8 cellular contexts compared by ENCODE assay signal in the genomic region with DNA sequence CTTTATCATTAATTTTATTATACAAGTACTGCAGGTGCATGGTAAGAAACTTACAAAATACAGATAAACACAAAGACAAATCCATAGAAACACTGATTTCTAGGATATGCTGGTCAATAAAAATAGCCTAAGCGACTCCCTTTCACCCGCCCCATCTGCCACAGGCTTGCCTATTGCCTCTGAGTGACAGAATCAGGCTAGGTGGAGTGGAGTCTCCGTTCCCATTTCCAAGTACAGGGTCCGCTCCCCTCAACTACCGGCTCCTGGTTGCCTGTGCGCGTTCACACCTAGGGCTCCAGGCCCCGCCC. TPM values are rescaled to one million over a fixed set of nuclear protein-coding genes. Genes with fewer than 3 reads are reported as not detected.
DNase-seq lines count a peak whose midpoint lies in the region; ATAC-seq and TF ChIP-seq lines count a peak whose summit lies in the region.

No MANE protein-coding gene starts in this region.

- 0 out of 2 replicates have a peak, but pooled peaks cover 5% of the 10 kb centered on the region for H4K20me1 ChIP-seq in GM23338 (replicated peaks; ENCODE audit: insufficient read depth)

- H3K27me3 Mint-ChIP-seq in GM23338 (ENCODE audit: insufficient read depth, low read depth, poor library complexity) (peaks cover 6% of the 10 kb centered on the region), T-cell (no peaks in the 10 kb centered on the region)

- H3K27ac Mint-ChIP-seq in GM23338: peak overlapping the region; percentile 67; the same call in 1 of the 2 replicates
- H3K27ac Mint-ChIP-seq in T-cell: peak overlapping the region; percentile 93 to 95

- no peak for TF ChIP-seq CTCF in GM23338 (conservative IDR thresholded peaks at IDR 0.05; ENCODE audit: low read depth in 2 of 2)
- TF ChIP-seq CTCF in fibroblast of villous mesenchyme (IDR thresholded peaks at IDR 0.05; ENCODE audit: insufficient read depth, low read depth, low read length): no peak

- H3K27ac ChIP-seq in GM23338 (ENCODE audit: low read depth): peak overlapping the region; percentile 82

- H3K9me3 Mint-ChIP-seq in GM23338 (no peaks in the 10 kb centered on the region; the same call in 2 of the 3 replicates), T-cell (no peaks in the 10 kb centered on the region)

- H3K4me2 ChIP-seq in GM23338: peak overlapping the region; percentile 97

- H2AFZ ChIP-seq in GM23338: no peak overlapping the region

- H3K79me2 ChIP-seq in GM23338 (replicated peaks; ENCODE audit: insufficient read depth): peaks cover 59% of the 10 kb centered on the region

- H3F3A ChIP-seq in GM23338 (replicated peaks; ENCODE audit: low read depth): peaks cover 3% of the 10 kb centered on the region

- H3K36me3 Mint-ChIP-seq in GM23338 (ENCODE audit: low read depth) (peaks cover 13% of the 10 kb centered on the region), T-cell (peaks cover 10% of the 10 kb centered on the region)

- no peak for ATAC-seq in GM23338
- no peak for ATAC-seq in T-cell (replicated peaks in 1 of 4)
- ATAC-seq in GM21619 (IDR thresholded peaks at IDR 0.05; ENCODE audit: unreplicated experiment): no peak
- ATAC-seq in GM21723 (IDR thresholded peaks at IDR 0.05; ENCODE audit: unreplicated experiment): no peak

- H3K4me3 Mint-ChIP-seq in GM23338: peak overlapping the region; percentile 96
- peak overlapping the region; percentile 88 to 98 (median 94) for H3K4me3 Mint-ChIP-seq in T-cell

- no peaks in the 10 kb centered on the region for H3K27me3 ChIP-seq in GM23338 (ENCODE audit: insufficient read depth)

- CTCF ChIA-PET in T-cell (lab: Charles Lee): no interaction called here

- POLR2A ChIA-PET in T-cell (lab: Charles Lee): no interaction called here

- H3K36me3 ChIP-seq in GM23338 (ENCODE audit: insufficient read depth): no peaks in the 10 kb centered on the region

- H3K4me1 Mint-ChIP-seq in GM23338 (peaks cover 24% of the 10 kb centered on the region), T-cell (peaks cover 49 to 62% (median 58%) of the 10 kb centered on the region in 3 donors)

- peaks cover 17% of the 10 kb centered on the region for H3K4me1 ChIP-seq in GM23338 (ENCODE audit: insufficient read depth)

- DNase-seq in GM23338 (ENCODE audit: low spot score) (no peak), T-cell (no peak), fibroblast of villous mesenchyme (ENCODE audit: low read depth) (no peak), skeletal muscle cell (ENCODE audit: low read depth) (no peak), DMS 273 (lab: John Stamatoyannopoulos, UW; ENCODE audit: unreplicated experiment) (no peak)
- no peak for DNase-seq in stimulated activated naive CD4-positive, alpha-beta T cell (lab: John Stamatoyannopoulos, UW)

- H3K9me2 ChIP-seq in GM23338 (ENCODE audit: insufficient read depth): 0 out of 2 replicates have a peak, but pooled peaks cover 3% of the 10 kb centered on the region

- peak overlapping the region; percentile 98 for H3K4me3 ChIP-seq in GM23338
- peak overlapping the region; percentile 97 for H3K4me3 ChIP-seq in fibroblast of villous mesenchyme (ENCODE audit: low read depth, low read length)
- peak overlapping the region; percentile 91 for H3K4me3 ChIP-seq in skeletal muscle cell (ENCODE audit: low read depth, low read length)

TF ChIP-seq in GM23338, 12 proteins besides CTCF, POLR2A, EP300 and RAD21 (continues in another document):
- TF ChIP-seq CREB1 (CRISPR knock-in tag; IDR thresholded peaks at IDR 0.05; ENCODE audit: low read depth) (no peak), NANOG (IDR thresholded peaks at IDR 0.05; ENCODE audit: borderline replicate concordance) (no peak), ZNF114 (CRISPR knock-in tag; IDR thresholded peaks at IDR 0.05) (no peak), ZNF331 (CRISPR knock-in tag; IDR thresholded peaks at IDR 0.05; ENCODE audit: low read depth) (no peak), JUNB (IDR thresholded peaks at IDR 0.05; ENCODE audit: unreplicated experiment) (no peak), STAT1 (IDR thresholded peaks at IDR 0.05; ENCODE audit: unreplicated experiment) (no peak)
- TF ChIP-seq, protein P1, sequence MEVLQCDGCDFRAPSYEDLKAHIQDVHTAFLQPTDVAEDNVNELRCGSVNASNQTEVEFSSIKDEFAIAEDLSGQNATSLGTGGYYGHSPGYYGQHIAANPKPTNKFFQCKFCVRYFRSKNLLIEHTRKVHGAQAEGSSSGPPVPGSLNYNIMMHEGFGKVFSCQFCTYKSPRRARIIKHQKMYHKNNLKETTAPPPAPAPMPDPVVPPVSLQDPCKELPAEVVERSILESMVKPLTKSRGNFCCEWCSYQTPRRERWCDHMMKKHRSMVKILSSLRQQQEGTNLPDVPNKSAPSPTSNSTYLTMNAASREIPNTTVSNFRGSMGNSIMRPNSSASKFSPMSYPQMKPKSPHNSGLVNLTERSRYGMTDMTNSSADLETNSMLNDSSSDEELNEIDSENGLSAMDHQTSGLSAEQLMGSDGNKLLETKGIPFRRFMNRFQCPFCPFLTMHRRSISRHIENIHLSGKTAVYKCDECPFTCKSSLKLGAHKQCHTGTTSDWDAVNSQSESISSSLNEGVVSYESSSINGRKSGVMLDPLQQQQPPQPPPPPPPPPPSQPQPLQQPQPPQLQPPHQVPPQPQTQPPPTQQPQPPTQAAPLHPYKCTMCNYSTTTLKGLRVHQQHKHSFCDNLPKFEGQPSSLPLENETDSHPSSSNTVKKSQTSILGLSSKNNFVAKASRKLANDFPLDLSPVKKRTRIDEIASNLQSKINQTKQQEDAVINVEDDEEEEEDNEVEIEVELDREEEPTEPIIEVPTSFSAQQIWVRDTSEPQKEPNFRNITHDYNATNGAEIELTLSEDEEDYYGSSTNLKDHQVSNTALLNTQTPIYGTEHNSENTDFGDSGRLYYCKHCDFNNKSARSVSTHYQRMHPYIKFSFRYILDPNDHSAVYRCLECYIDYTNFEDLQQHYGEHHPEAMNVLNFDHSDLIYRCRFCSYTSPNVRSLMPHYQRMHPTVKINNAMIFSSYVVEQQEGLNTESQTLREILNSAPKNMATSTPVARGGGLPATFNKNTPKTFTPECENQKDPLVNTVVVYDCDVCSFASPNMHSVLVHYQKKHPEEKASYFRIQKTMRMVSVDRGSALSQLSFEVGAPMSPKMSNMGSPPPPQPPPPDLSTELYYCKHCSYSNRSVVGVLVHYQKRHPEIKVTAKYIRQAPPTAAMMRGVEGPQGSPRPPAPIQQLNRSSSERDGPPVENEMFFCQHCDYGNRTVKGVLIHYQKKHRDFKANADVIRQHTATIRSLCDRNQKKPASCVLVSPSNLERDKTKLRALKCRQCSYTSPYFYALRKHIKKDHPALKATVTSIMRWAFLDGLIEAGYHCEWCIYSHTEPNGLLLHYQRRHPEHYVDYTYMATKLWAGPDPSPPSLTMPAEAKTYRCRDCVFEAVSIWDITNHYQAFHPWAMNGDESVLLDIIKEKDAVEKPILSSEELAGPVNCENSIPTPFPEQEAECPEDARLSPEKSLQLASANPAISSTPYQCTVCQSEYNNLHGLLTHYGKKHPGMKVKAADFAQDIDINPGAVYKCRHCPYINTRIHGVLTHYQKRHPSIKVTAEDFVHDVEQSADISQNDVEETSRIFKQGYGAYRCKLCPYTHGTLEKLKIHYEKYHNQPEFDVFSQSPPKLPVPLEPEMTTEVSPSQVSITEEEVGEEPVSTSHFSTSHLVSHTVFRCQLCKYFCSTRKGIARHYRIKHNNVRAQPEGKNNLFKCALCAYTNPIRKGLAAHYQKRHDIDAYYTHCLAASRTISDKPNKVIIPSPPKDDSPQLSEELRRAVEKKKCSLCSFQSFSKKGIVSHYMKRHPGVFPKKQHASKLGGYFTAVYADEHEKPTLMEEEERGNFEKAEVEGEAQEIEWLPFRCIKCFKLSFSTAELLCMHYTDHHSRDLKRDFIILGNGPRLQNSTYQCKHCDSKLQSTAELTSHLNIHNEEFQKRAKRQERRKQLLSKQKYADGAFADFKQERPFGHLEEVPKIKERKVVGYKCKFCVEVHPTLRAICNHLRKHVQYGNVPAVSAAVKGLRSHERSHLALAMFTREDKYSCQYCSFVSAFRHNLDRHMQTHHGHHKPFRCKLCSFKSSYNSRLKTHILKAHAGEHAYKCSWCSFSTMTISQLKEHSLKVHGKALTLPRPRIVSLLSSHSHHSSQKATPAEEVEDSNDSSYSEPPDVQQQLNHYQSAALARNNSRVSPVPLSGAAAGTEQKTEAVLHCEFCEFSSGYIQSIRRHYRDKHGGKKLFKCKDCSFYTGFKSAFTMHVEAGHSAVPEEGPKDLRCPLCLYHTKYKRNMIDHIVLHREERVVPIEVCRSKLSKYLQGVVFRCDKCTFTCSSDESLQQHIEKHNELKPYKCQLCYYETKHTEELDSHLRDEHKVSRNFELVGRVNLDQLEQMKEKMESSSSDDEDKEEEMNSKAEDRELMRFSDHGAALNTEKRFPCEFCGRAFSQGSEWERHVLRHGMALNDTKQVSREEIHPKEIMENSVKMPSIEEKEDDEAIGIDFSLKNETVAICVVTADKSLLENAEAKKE (CRISPR knock-in tag; IDR thresholded peaks at IDR 0.05): no peak
- TF ChIP-seq, protein P2, sequence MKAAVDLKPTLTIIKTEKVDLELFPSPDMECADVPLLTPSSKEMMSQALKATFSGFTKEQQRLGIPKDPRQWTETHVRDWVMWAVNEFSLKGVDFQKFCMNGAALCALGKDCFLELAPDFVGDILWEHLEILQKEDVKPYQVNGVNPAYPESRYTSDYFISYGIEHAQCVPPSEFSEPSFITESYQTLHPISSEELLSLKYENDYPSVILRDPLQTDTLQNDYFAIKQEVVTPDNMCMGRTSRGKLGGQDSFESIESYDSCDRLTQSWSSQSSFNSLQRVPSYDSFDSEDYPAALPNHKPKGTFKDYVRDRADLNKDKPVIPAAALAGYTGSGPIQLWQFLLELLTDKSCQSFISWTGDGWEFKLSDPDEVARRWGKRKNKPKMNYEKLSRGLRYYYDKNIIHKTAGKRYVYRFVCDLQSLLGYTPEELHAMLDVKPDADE (IDR thresholded peaks at IDR 0.05): no peak

RNA-seq across cellular contexts. Expression of a gene that starts 0.2 kb away (rescaled TPM):
- total RNA-seq in GM23338 (2014; rRNA removed; shearing (Covaris generic)): 50.8 and 57.7 TPM in 2 replicates
- polyA plus RNA-seq in GM23338 (2016; fragmentation: Nextera tagmentation; extraction: Ambion mirVana): 48.9 and 54.9 TPM in 2 replicates
- total RNA-seq in T-cell: 100 to 1,000 TPM; 103 to 158 (median 152) TPM
- 50.1 and 72.8 TPM in 2 replicates for total RNA-seq in fibroblast of villous mesenchyme

RNA-seq across cellular contexts. Expression of a gene that starts 1.7 kb away (rescaled TPM):
- 40.5 and 46.3 TPM in 2 replicates for total RNA-seq in GM23338 (2014; rRNA removed; shearing (Covaris generic))
- polyA plus RNA-seq in GM23338 (2016; fragmentation: Nextera tagmentation; extraction: Ambion mirVana): 17.0 and 17.4 TPM in 2 replicates
- 10 to 100 TPM; 26.0 to 36.4 (median 27.8) TPM for total RNA-seq in T-cell
- 23.8 and 32.4 TPM in 2 replicates for total RNA-seq in fibroblast of villous mesenchyme
